19 cellular contexts compared by ENCODE assay signal in genomic region chr6:170233304-170234205, GRCh38. TPM values are rescaled to one million over a fixed set of nuclear protein-coding genes. Genes with fewer than 3 reads are reported as not detected.
DNase-seq lines count a peak whose midpoint lies in the region; ATAC-seq and TF ChIP-seq lines count a peak whose summit lies in the region.
"Had no signal": no experiment of that assay in that cellular context is flagged by ENCODE, and none has a peak within 500 bp of the region (broad histone marks: within the 10 kb centered on the region; RNA-seq: fewer than 3 reads in every experiment).

No MANE protein-coding gene starts in this region.

- H3K9me3 ChIP-seq in right atrium auricular region, result no peaks in the 10 kb centered on the region
- H3K9me3 ChIP-seq in T-helper 17 cell (ENCODE audit: control insufficient read depth, low read length, poor library complexity, severe bottlenecking), result no peaks in the 10 kb centered on the region

- ATAC-seq in left ventricle myocardium superior (no peak), T-helper 17 cell (no peak), HG03354 (IDR thresholded peaks at IDR 0.05; ENCODE audit: poor library complexity, severe bottlenecking, unreplicated experiment) (no peak), GM18498 (IDR thresholded peaks at IDR 0.05; ENCODE audit: unreplicated experiment) (no peak)
- no peak for ATAC-seq in activated naive CD4-positive, alpha-beta T cell treated with anti-CD3 and anti-CD28 coated beads, Interleukin-2, amount 50 U/mL, for 72 hours
- ATAC-seq: activated CD8-positive, alpha-beta T cell treated with anti-CD3 and anti-CD28 coated beads, Interleukin-2, amount 10 ng/mL, durations not matched to agents 7 days and 5 days; naive thymus-derived CD4-positive, alpha-beta T cell; SK-N-SH treated with all-trans-retinoic acid at 6 μM for 48 hours had no signal

- H3K27ac ChIP-seq in right atrium auricular region (no peak overlapping the region), layer of hippocampus (ENCODE audit: low read depth, low read length) (peak overlapping the region; percentile 47)
- H3K27ac ChIP-seq: parathyroid adenoma had no signal

- peaks cover 2% of the 10 kb centered on the region for H3K4me1 Mint-ChIP-seq in T-helper 17 cell
- no peaks in the 10 kb centered on the region for H3K4me1 Mint-ChIP-seq in activated CD4-positive, alpha-beta T cell treated with anti-CD3 and anti-CD28 coated beads, Interleukin-2, amount 10 ng/mL, durations not matched to agents 24 days and 14 days
- H3K4me1 Mint-ChIP-seq: naive thymus-derived CD4-positive, alpha-beta T cell had no signal

- DNase-seq in left ventricle myocardium superior (peak; percentile 15), right atrium auricular region (ENCODE audit: low spot score) (no peak), T-helper 17 cell (no peak)
- DNase-seq in activated naive CD4-positive, alpha-beta T cell treated with anti-CD3 and anti-CD28 coated beads, Interleukin-2, amount 50 U/mL, for 72 hours (ENCODE audit: low spot score in 2 of 2), result no peak
- no peak for DNase-seq in activated CD4-positive, alpha-beta T cell treated with anti-CD3 and anti-CD28 coated beads, Interleukin-2, amount 10 ng/mL, durations not matched to agents 24 days and 14 days
- DNase-seq: activated CD8-positive, alpha-beta T cell treated with anti-CD3 and anti-CD28 coated beads, Interleukin-2, amount 10 ng/mL, durations not matched to agents 7 days and 5 days; activated T-cell treated with anti-CD3 and anti-CD28 coated beads, Interleukin-2, amount 50 U/mL, for 24 hours; DND-41; KBM-7; mesendoderm; naive thymus-derived CD4-positive, alpha-beta T cell; NCI-H82; stimulated activated CD4-positive, alpha-beta T cell treated with anti-CD3 and anti-CD28 coated beads, Interleukin-2, amount 100 ng/mL, for 48 hours had no signal

- H3K27me3 Mint-ChIP-seq in T-helper 17 cell, result peaks cover 7% of the 10 kb centered on the region
- no peaks in the 10 kb centered on the region for H3K27me3 Mint-ChIP-seq in activated CD4-positive, alpha-beta T cell treated with anti-CD3 and anti-CD28 coated beads, Interleukin-2, amount 10 ng/mL, durations not matched to agents 24 days and 14 days
- H3K27me3 Mint-ChIP-seq: activated naive CD8-positive, alpha-beta T cell had no signal

- intact Hi-C loops in left ventricle myocardium superior (cut with micrococcal nuclease), result no loop called here
- intact Hi-C loops in activated CD4-positive, alpha-beta T cell treated with anti-CD3 and anti-CD28 coated beads, Interleukin-2, amount 10 ng/mL, durations not matched to agents 24 days and 14 days (cut with micrococcal nuclease), result no loop called here

- no peak overlapping the region for H3K4me3 Mint-ChIP-seq in T-helper 17 cell
- H3K4me3 Mint-ChIP-seq in activated CD4-positive, alpha-beta T cell treated with anti-CD3 and anti-CD28 coated beads, Interleukin-2, amount 10 ng/mL, durations not matched to agents 24 days and 14 days, result no peak overlapping the region
- H3K4me3 Mint-ChIP-seq: activated CD8-positive, alpha-beta T cell treated with anti-CD3 and anti-CD28 coated beads, Interleukin-2, amount 10 ng/mL, durations not matched to agents 7 days and 5 days; activated naive CD8-positive, alpha-beta T cell; activated T-cell treated with anti-CD3 and anti-CD28 coated beads, Interleukin-2, amount 50 U/mL, for 24 hours; naive thymus-derived CD4-positive, alpha-beta T cell had no signal

- peaks cover 0 to 16% of the 10 kb centered on the region in 2 donors for H3K4me1 ChIP-seq in right atrium auricular region
- H3K4me1 ChIP-seq: parathyroid adenoma had no signal

- H3K36me3 ChIP-seq in right atrium auricular region, result no peaks in the 10 kb centered on the region

- no peak overlapping the region for H3K4me3 ChIP-seq in right atrium auricular region

- TF ChIP-seq CTCF in right atrium auricular region (IDR thresholded peaks at IDR 0.05), result no peak

- H3K27me3 ChIP-seq in right atrium auricular region (no peaks in the 10 kb centered on the region), layer of hippocampus (ENCODE audit: control insufficient read depth, insufficient read depth, low read length) (no peaks in the 10 kb centered on the region)

- no peaks in the 10 kb centered on the region for H3K36me3 Mint-ChIP-seq in T-helper 17 cell (ENCODE audit: low read depth)
- no peaks in the 10 kb centered on the region for H3K36me3 Mint-ChIP-seq in activated naive CD4-positive, alpha-beta T cell treated with anti-CD3 and anti-CD28 coated beads, Interleukin-2, amount 50 U/mL, for 72 hours
- no peaks in the 10 kb centered on the region for H3K36me3 Mint-ChIP-seq in activated CD4-positive, alpha-beta T cell treated with anti-CD3 and anti-CD28 coated beads, Interleukin-2, amount 10 ng/mL, durations not matched to agents 24 days and 14 days (ENCODE audit: low read depth)
- H3K36me3 Mint-ChIP-seq: activated naive CD8-positive, alpha-beta T cell; naive thymus-derived CD4-positive, alpha-beta T cell had no signal

- no peaks in the 10 kb centered on the region for H3K9me3 Mint-ChIP-seq in activated naive CD4-positive, alpha-beta T cell treated with anti-CD3 and anti-CD28 coated beads, Interleukin-2, amount 50 U/mL, for 72 hours
- H3K9me3 Mint-ChIP-seq in activated CD4-positive, alpha-beta T cell treated with anti-CD3 and anti-CD28 coated beads, Interleukin-2, amount 10 ng/mL, durations not matched to agents 24 days and 14 days, result no peaks in the 10 kb centered on the region
- H3K9me3 Mint-ChIP-seq: activated T-cell treated with anti-CD3 and anti-CD28 coated beads, Interleukin-2, amount 50 U/mL, for 24 hours; naive thymus-derived CD4-positive, alpha-beta T cell had no signal

- H3K27ac Mint-ChIP-seq in T-helper 17 cell, result peak overlapping the region; percentile 34
- H3K27ac Mint-ChIP-seq in activated naive CD4-positive, alpha-beta T cell treated with anti-CD3 and anti-CD28 coated beads, Interleukin-2, amount 50 U/mL, for 72 hours, result no peak overlapping the region
- no peak overlapping the region for H3K27ac Mint-ChIP-seq in activated CD4-positive, alpha-beta T cell treated with anti-CD3 and anti-CD28 coated beads, Interleukin-2, amount 10 ng/mL, durations not matched to agents 24 days and 14 days
- H3K27ac Mint-ChIP-seq: activated CD8-positive, alpha-beta T cell treated with anti-CD3 and anti-CD28 coated beads, Interleukin-2, amount 10 ng/mL, durations not matched to agents 7 days and 5 days; activated naive CD8-positive, alpha-beta T cell; activated T-cell treated with anti-CD3 and anti-CD28 coated beads, Interleukin-2, amount 50 U/mL, for 24 hours; naive thymus-derived CD4-positive, alpha-beta T cell had no signal

RNA-seq across cellular contexts. Expression of gene DLL1, which starts 57.3 kb away (rescaled TPM):
- total RNA-seq in left ventricle myocardium superior (15.3 TPM), right atrium auricular region (10 to 100 TPM; 11.2 to 22.0 TPM), T-helper 17 cell (1 to 10 TPM; 1.3 to 2.7 TPM)
- total RNA-seq in activated naive CD4-positive, alpha-beta T cell treated with anti-CD3 and anti-CD28 coated beads, Interleukin-2, amount 50 U/mL, for 72 hours, result 1 to 10 TPM; 1.1 to 2.6 TPM
- 0.17 TPM in 1 of 2 replicates, not detected in the other for total RNA-seq in activated CD4-positive, alpha-beta T cell treated with anti-CD3 and anti-CD28 coated beads, Interleukin-2, amount 10 ng/mL, durations not matched to agents 24 days and 14 days
